Comparison of ENCODE assay signal across 23 cellular contexts in the genomic region with DNA sequence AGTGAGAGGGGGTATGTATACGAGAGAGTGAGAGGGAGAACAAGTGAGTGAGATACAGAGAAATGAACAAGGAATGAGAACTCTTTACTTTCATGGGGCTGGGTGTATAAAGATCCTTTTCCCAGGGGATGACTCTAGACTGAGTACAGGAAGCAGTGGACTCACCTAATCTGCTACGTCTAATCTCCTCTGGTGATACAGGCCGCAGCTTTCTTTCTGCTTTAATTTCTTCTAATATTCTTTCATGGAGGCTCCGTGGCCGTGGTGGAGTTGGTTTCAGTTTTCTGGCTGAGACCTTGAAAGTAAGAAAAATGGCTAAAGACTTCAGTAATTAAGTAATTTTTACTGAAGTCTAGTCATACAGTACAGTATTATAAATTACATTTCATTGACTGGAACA.
DNase-seq lines count a peak whose midpoint lies in the region; ATAC-seq and TF ChIP-seq lines count a peak whose summit lies in the region.
"Had no signal": no experiment of that assay in that cellular context is flagged by ENCODE, and none has a peak within 500 bp of the region (broad histone marks: within the 10 kb centered on the region; RNA-seq: fewer than 3 reads in every experiment).

No MANE protein-coding gene starts in this region.

- TF ChIP-seq POLR2A in adrenal gland (IDR thresholded peaks at IDR 0.05) (no peak), vagina (IDR thresholded peaks at IDR 0.05) (no peak)

- H3K4me3 Mint-ChIP-seq in mesothelial cell of epicardium (no peak overlapping the region), glutamatergic neuron (ENCODE audit: unreplicated experiment) (no peak overlapping the region)
- H3K4me3 Mint-ChIP-seq: CD4-positive, CD25-positive, alpha-beta regulatory T cell; HFFc6; IgD-negative memory B cell had no signal

- H3K27me3 Mint-ChIP-seq in mesothelial cell of epicardium (ENCODE audit: low read depth) (no peaks in the 10 kb centered on the region), glutamatergic neuron (ENCODE audit: unreplicated experiment) (peaks cover 2% of the 10 kb centered on the region)
- H3K27me3 Mint-ChIP-seq: IgD-negative memory B cell had no signal

- H3K4me1 Mint-ChIP-seq in mesothelial cell of epicardium: no peaks in the 10 kb centered on the region
- H3K4me1 Mint-ChIP-seq in glutamatergic neuron (ENCODE audit: low read depth, unreplicated experiment): peaks cover 7% of the 10 kb centered on the region
- H3K4me1 Mint-ChIP-seq: CD4-positive, CD25-positive, alpha-beta regulatory T cell; IgD-negative memory B cell had no signal

- H3K9me3 ChIP-seq in adrenal gland (replicated peaks in 1 of 3) (no peaks in the 10 kb centered on the region), vagina (no peaks in the 10 kb centered on the region)
- H3K9me3 ChIP-seq: BE2C, Caco-2 had no signal

- WGBS in adrenal gland, 4 donors: 51 to 58% (median 54%) methylated on average over 5 of the region's 5 CpGs

- H3K27ac Mint-ChIP-seq in mesothelial cell of epicardium: peak overlapping the region; percentile 24
- no peak overlapping the region for H3K27ac Mint-ChIP-seq in glutamatergic neuron (ENCODE audit: unreplicated experiment)
- H3K27ac Mint-ChIP-seq: CD4-positive, CD25-positive, alpha-beta regulatory T cell; HFFc6; IgD-negative memory B cell had no signal

- H3K27ac ChIP-seq in adrenal gland: peak overlapping the region in 3 of 5 donors; percentile 41 to 72 (median 50)
- H3K27ac ChIP-seq in vagina: no peak overlapping the region
- H3K27ac ChIP-seq: GM23248 had no signal

- peaks cover 0 to 5% of the 10 kb centered on the region in 2 donors for H3K36me3 ChIP-seq in adrenal gland (replicated peaks in 1 of 2)
- peaks cover 0 to 17% of the 10 kb centered on the region in 2 donors for H3K36me3 ChIP-seq in vagina
- H3K36me3 ChIP-seq: BE2C had no signal

- DNase-seq in D341Med (ENCODE audit: low spot score): peak; percentile 80
- DNase-seq in NCI-H82 (lab: John Stamatoyannopoulos, UW): peak; percentile 66
- DNase-seq in adrenal gland: peak in 3 of 7 donors; percentile 37 to 65 (median 51)
- no peak for DNase-seq in mesothelial cell of epicardium (ENCODE audit: low spot score in 2 of 2, unreplicated experiment in 2 of 2)
- DNase-seq in glutamatergic neuron: no peak
- no peak for DNase-seq in vagina (ENCODE audit: extremely low spot score in 2 of 2)
- DNase-seq: ACHN; BE2C; C1 segment of cervical spinal cord; Caco-2; CD4-positive, CD25-positive, alpha-beta regulatory T cell; DMS 273 treated with DMSO at 0.1 percent for 48 hours; DMS53; DND-41; EL; GM23248; HCEC 1CT; HFFc6; KG1 had no signal

- H3K9me3 Mint-ChIP-seq in mesothelial cell of epicardium (peaks cover 19% of the 10 kb centered on the region), glutamatergic neuron (ENCODE audit: unreplicated experiment) (no peaks in the 10 kb centered on the region)
- H3K9me3 Mint-ChIP-seq: HFFc6 had no signal

- intact Hi-C loops in adrenal gland (cut with DNase I): no loop called here
- intact Hi-C loops in vagina (cut with DNase I): no loop called here

- peaks cover 0 to 4% of the 10 kb centered on the region in 2 donors for H3K4me1 ChIP-seq in adrenal gland (replicated peaks in 1 of 2)
- no peaks in the 10 kb centered on the region for H3K4me1 ChIP-seq in vagina
- H3K4me1 ChIP-seq: BE2C, Caco-2 had no signal

- H3K27me3 ChIP-seq in adrenal gland: no peaks in the 10 kb centered on the region
- no peaks in the 10 kb centered on the region for H3K27me3 ChIP-seq in vagina
- H3K27me3 ChIP-seq: BE2C had no signal

- TF ChIP-seq CTCF in adrenal gland (IDR thresholded peaks at IDR 0.05): no peak
- TF ChIP-seq CTCF in mesothelial cell of epicardium (IDR thresholded peaks at IDR 0.05; ENCODE audit: unreplicated experiment): no peak
- TF ChIP-seq CTCF in glutamatergic neuron (IDR thresholded peaks at IDR 0.05; ENCODE audit: partially characterized antibody, unreplicated experiment): no peak
- no peak for TF ChIP-seq CTCF in vagina (IDR thresholded peaks at IDR 0.05)

- no peak for ATAC-seq in GM21381 (IDR thresholded peaks at IDR 0.05; ENCODE audit: unreplicated experiment)
- ATAC-seq: GM12878, HepG2 had no signal

- H3K36me3 Mint-ChIP-seq in mesothelial cell of epicardium: peaks cover 27% of the 10 kb centered on the region
- H3K36me3 Mint-ChIP-seq in glutamatergic neuron (ENCODE audit: unreplicated experiment): peaks cover 15% of the 10 kb centered on the region
- H3K36me3 Mint-ChIP-seq: CD4-positive, CD25-positive, alpha-beta regulatory T cell had no signal

- H3K4me3 ChIP-seq in adrenal gland (no peak overlapping the region), vagina (no peak overlapping the region)
- H3K4me3 ChIP-seq: GM12878, GM23248 had no signal

Comparison
In these comparisons a context has a peak if more than half of its experiments do, and no peak if none do; other contexts are left out.
1. DNase-seq: peak in D341Med (single experiment) and NCI-H82 (single experiment); none in mesothelial cell of epicardium (0 of 2), glutamatergic neuron (single experiment) and vagina (0 of 2).